2 cellular contexts compared by ENCODE assay signal in genomic region chr3:188533612-188534357, GRCh38.
A peak's percentile ranks its signal among the peaks of the same experiment; 100 is the strongest.
TF ChIP-seq lines count a peak whose summit lies in the region.

No MANE protein-coding gene starts in this region.

TF ChIP-seq in GM23338, 12 proteins besides CTCF, POLR2A, EP300 and RAD21:
- no peak for TF ChIP-seq CREB1 (CRISPR knock-in tag; IDR thresholded peaks at IDR 0.05; ENCODE audit: low read depth)
- no peak for TF ChIP-seq POLR2AphosphoS5 (IDR thresholded peaks at IDR 0.05; ENCODE audit: low read depth)
- TF ChIP-seq EZH2phosphoT487 (IDR thresholded peaks at IDR 0.05; ENCODE audit: unreplicated experiment) = no peak
- TF ChIP-seq JUNB (IDR thresholded peaks at IDR 0.05; ENCODE audit: unreplicated experiment) = no peak
- no peak for TF ChIP-seq EZH2 (IDR thresholded peaks at IDR 0.05; ENCODE audit: low read depth, unreplicated experiment)
- TF ChIP-seq ZNF331 (CRISPR knock-in tag; IDR thresholded peaks at IDR 0.05; ENCODE audit: low read depth) = no peak
- no peak for TF ChIP-seq STAT1 (IDR thresholded peaks at IDR 0.05; ENCODE audit: unreplicated experiment)

TF ChIP-seq in endothelial cell of umbilical vein, 7 proteins besides CTCF, POLR2A, EP300 and RAD21:
- TF ChIP-seq GATA2 (IDR thresholded peaks at IDR 0.05; ENCODE audit: insufficient read depth, insufficient read length, low read depth, low read length) (no peak), MAX (IDR thresholded peaks at IDR 0.05; ENCODE audit: insufficient read depth, insufficient read length) (no peak), JUN (IDR thresholded peaks at IDR 0.05; ENCODE audit: borderline replicate concordance, insufficient read depth, insufficient read length, low read depth) (peak; percentile 7), MYC (IDR thresholded peaks at IDR 0.05; ENCODE audit: low read depth, low read length) (no peak)
